ENCODE assay signal across 17 cellular contexts in genomic region chr10:3365630-3366029, GRCh38.
DNase-seq lines count a peak whose midpoint lies in the region; ATAC-seq, FAIRE-seq and TF ChIP-seq lines count a peak whose summit lies in the region.
"Had no signal": no experiment of that assay in that cellular context is flagged by ENCODE, and none has a peak within 500 bp of the region (broad histone marks: within the 10 kb centered on the region; RNA-seq: fewer than 3 reads in every experiment).

No MANE protein-coding gene starts in this region.

- H3F3A ChIP-seq in PC-9 (ENCODE audit: insufficient read depth, low read depth), result peaks cover 4% of the 10 kb centered on the region; the same call in 1 of the 2 replicates

- H2AFZ ChIP-seq in PC-9, result no peak overlapping the region

- CTCF ChIA-PET in Caco-2 (lab: Charles Lee) (interaction anchor here (0.6 kb wide), 1 partner anchor 168 kb away, joined by 3 read pairs; no protein-coding TSS in a partner anchor), PC-9 (lab: Charles Lee) (no interaction called here)
- CTCF ChIA-PET in activated naive CD4-positive, alpha-beta T cell treated with anti-CD3 and anti-CD28 coated beads, Interleukin-2, amount 10 ng/mL, durations not matched to agents 7 days and 5 days (lab: Charles Lee), result no interaction called here

- TF ChIP-seq CTCF in Caco-2 (IDR thresholded peaks at IDR 0.05; ENCODE audit: insufficient read depth in 1 of 2, low read depth in 1 of 2, low read length in 1 of 2, severe bottlenecking in 1 of 2, unreplicated experiment in 1 of 2) (no peak), PC-9 (conservative IDR thresholded peaks at IDR 0.05) (no peak), lower lobe of right lung (IDR thresholded peaks at IDR 0.05) (no peak)

- POLR2A ChIA-PET in Caco-2 (lab: Charles Lee), result no interaction called here
- POLR2A ChIA-PET in PC-9 (lab: Charles Lee; ENCODE audit: unreplicated experiment), result no interaction called here

- TSS peak; percentile 76 for BruUV-seq in Caco-2 (replicated peaks; lab: Mats Ljungman, UMichigan)
- no TSS peak for BruUV-seq in PC-9 (replicated peaks; lab: Mats Ljungman, UMichigan)

- no peaks in the 10 kb centered on the region for H3K36me3 Mint-ChIP-seq in Caco-2 (ENCODE audit: insufficient read depth, unreplicated experiment)
- no peaks in the 10 kb centered on the region for H3K36me3 Mint-ChIP-seq in activated naive CD4-positive, alpha-beta T cell treated with anti-CD3 and anti-CD28 coated beads, Interleukin-2, amount 10 ng/mL, durations not matched to agents 7 days and 5 days

- peaks cover 19% of the 10 kb centered on the region for H3K4me1 ChIP-seq in Caco-2
- H3K4me1 ChIP-seq in PC-9 (replicated peaks; ENCODE audit: insufficient read depth), result peaks cover 18% of the 10 kb centered on the region
- H3K4me1 ChIP-seq in lower lobe of right lung, result no peaks in the 10 kb centered on the region
- H3K4me1 ChIP-seq: psoas muscle had no signal

- H3K9me3 ChIP-seq in Caco-2 (peaks cover 19% of the 10 kb centered on the region), PC-9 (ENCODE audit: insufficient read depth, low read depth) (peaks cover 3% of the 10 kb centered on the region; the same call in 1 of the 2 replicates), lower lobe of right lung (peaks cover 8% of the 10 kb centered on the region)
- H3K9me3 ChIP-seq: psoas muscle had no signal

- FAIRE-seq in islet of Langerhans (lab: Jason Lieb, UNC), result peak; percentile 94
- FAIRE-seq: D721Med, RCC 7860 had no signal

- H3K4me1 Mint-ChIP-seq in Caco-2 (ENCODE audit: low read depth, unreplicated experiment), result peaks cover 7% of the 10 kb centered on the region
- no peaks in the 10 kb centered on the region for H3K4me1 Mint-ChIP-seq in activated naive CD4-positive, alpha-beta T cell treated with anti-CD3 and anti-CD28 coated beads, Interleukin-2, amount 10 ng/mL, durations not matched to agents 7 days and 5 days

- no peak overlapping the region for H3K27ac Mint-ChIP-seq in Caco-2 (ENCODE audit: unreplicated experiment)
- no peak overlapping the region for H3K27ac Mint-ChIP-seq in activated naive CD4-positive, alpha-beta T cell treated with anti-CD3 and anti-CD28 coated beads, Interleukin-2, amount 10 ng/mL, durations not matched to agents 7 days and 5 days
- H3K27ac Mint-ChIP-seq: activated CD4-positive, alpha-beta T cell treated with anti-CD3 and anti-CD28 coated beads, Interleukin-2, amount 10 ng/mL, durations not matched to agents 24 days and 14 days had no signal

- peak overlapping the region; percentile 69 for H3K4me3 Mint-ChIP-seq in Caco-2 (ENCODE audit: unreplicated experiment)
- H3K4me3 Mint-ChIP-seq in activated naive CD4-positive, alpha-beta T cell treated with anti-CD3 and anti-CD28 coated beads, Interleukin-2, amount 10 ng/mL, durations not matched to agents 7 days and 5 days, result no peak overlapping the region
- H3K4me3 Mint-ChIP-seq: activated CD4-positive, alpha-beta T cell treated with anti-CD3 and anti-CD28 coated beads, Interleukin-2, amount 10 ng/mL, durations not matched to agents 24 days and 14 days had no signal

- no peaks in the 10 kb centered on the region for H3K9me2 ChIP-seq in PC-9 (ENCODE audit: insufficient read depth)

- peak in 1 of 2 experiments; percentile 32 for DNase-seq in Caco-2
- DNase-seq in NCI-H1436 (lab: John Stamatoyannopoulos, UW), result peak; percentile 69
- DNase-seq in PC-9, result peak; percentile 1 to 79
- DNase-seq in activated naive CD4-positive, alpha-beta T cell treated with anti-CD3 and anti-CD28 coated beads, Interleukin-2, amount 10 ng/mL, durations not matched to agents 7 days and 5 days, result no peak
- DNase-seq in lower lobe of right lung, result no peak
- no peak for DNase-seq in NCI-H187 (lab: John Stamatoyannopoulos, UW)
- DNase-seq: activated CD4-positive, alpha-beta T cell treated with anti-CD3 and anti-CD28 coated beads, Interleukin-2, amount 10 ng/mL, durations not matched to agents 24 days and 14 days; anterior cingulate cortex; IMR-90; islet precursor cell; NCI-H2171; psoas muscle; T-helper 2 cell had no signal

- intact Hi-C loops in Caco-2 (cut with micrococcal nuclease; ENCODE audit: unreplicated experiment) (no loop called here), PC-9 (cut with micrococcal nuclease; ENCODE audit: unreplicated experiment) (no loop called here), lower lobe of right lung (cut with DNase I) (no loop called here)

- no peaks in the 10 kb centered on the region for H3K79me2 ChIP-seq in PC-9 (ENCODE audit: low read depth)

- ATAC-seq in lower lobe of right lung (no peak), GM21529 (IDR thresholded peaks at IDR 0.05; ENCODE audit: unreplicated experiment) (no peak)
- ATAC-seq: psoas muscle had no signal

- H3K27ac ChIP-seq in PC-9 (no peak overlapping the region), lower lobe of right lung (no peak overlapping the region)
- H3K27ac ChIP-seq: psoas muscle had no signal

- H3K27me3 ChIP-seq in Caco-2 (replicated peaks; ENCODE audit: control insufficient read depth, insufficient read depth, low read length) (no peaks in the 10 kb centered on the region), PC-9 (ENCODE audit: insufficient read depth, low read depth) (no peaks in the 10 kb centered on the region), lower lobe of right lung (ENCODE audit: low read depth) (no peaks in the 10 kb centered on the region)

- H3K4me3 ChIP-seq in Caco-2 (ENCODE audit: low read depth, low read length), result peak overlapping the region; percentile 11
- H3K4me3 ChIP-seq in PC-9, result no peak overlapping the region; the same call in 1 of the 2 replicates
- no peak overlapping the region for H3K4me3 ChIP-seq in lower lobe of right lung
- H3K4me3 ChIP-seq: psoas muscle had no signal

- H3K36me3 ChIP-seq in Caco-2 (ENCODE audit: control insufficient read depth, insufficient read depth, low read length) (no peaks in the 10 kb centered on the region), PC-9 (ENCODE audit: low read depth) (no peaks in the 10 kb centered on the region), lower lobe of right lung (no peaks in the 10 kb centered on the region)

- H3K4me2 ChIP-seq in PC-9, result peak overlapping the region; percentile 51

- H4K20me1 ChIP-seq in PC-9 (ENCODE audit: insufficient read depth), result no peaks in the 10 kb centered on the region

- no peaks in the 10 kb centered on the region for H3K27me3 Mint-ChIP-seq in Caco-2 (ENCODE audit: insufficient read depth, unreplicated experiment)
- H3K27me3 Mint-ChIP-seq in activated naive CD4-positive, alpha-beta T cell treated with anti-CD3 and anti-CD28 coated beads, Interleukin-2, amount 10 ng/mL, durations not matched to agents 7 days and 5 days, result peaks cover 15% of the 10 kb centered on the region

- H3K9me3 Mint-ChIP-seq in Caco-2 (ENCODE audit: unreplicated experiment), result peaks cover 11% of the 10 kb centered on the region
- H3K9me3 Mint-ChIP-seq in activated naive CD4-positive, alpha-beta T cell treated with anti-CD3 and anti-CD28 coated beads, Interleukin-2, amount 10 ng/mL, durations not matched to agents 7 days and 5 days, result peaks cover 13% of the 10 kb centered on the region

Comparison
In these comparisons a context has a peak if more than half of its experiments do, and no peak if none do; other contexts are left out.
1. DNase-seq: peak in NCI-H1436 (single experiment) and PC-9 (2 of 2); none in activated naive CD4-positive, alpha-beta T cell treated with anti-CD3 and anti-CD28 coated beads, Interleukin-2, amount 10 ng/mL, durations not matched to agents 7 days and 5 days (single experiment), lower lobe of right lung (single experiment) and NCI-H187 (0 of 2).